13 cellular contexts compared by ENCODE assay signal in genomic region chr20:63940472-63941266, GRCh38. TPM values are rescaled to one million over a fixed set of nuclear protein-coding genes. Genes with fewer than 3 reads are reported as not detected.
DNase-seq lines count a peak whose midpoint lies in the region; ATAC-seq, FAIRE-seq and TF ChIP-seq lines count a peak whose summit lies in the region.
"Had no signal": no experiment of that assay in that cellular context is flagged by ENCODE, and none has a peak within 500 bp of the region (broad histone marks: within the 10 kb centered on the region; RNA-seq: fewer than 3 reads in every experiment).

No MANE protein-coding gene starts in this region.

- peak overlapping the region; percentile 27 for H3K4me3 Mint-ChIP-seq in activated T-helper 17 cell treated with anti-CD3 and anti-CD28 coated beads, Interleukin-2, amount 50 U/mL, for 72 hours

- H3K27me3 ChIP-seq in heart left ventricle: no peaks in the 10 kb centered on the region
- H3K27me3 ChIP-seq: breast epithelium, SJCRH30 had no signal

- TF ChIP-seq CTCF in heart left ventricle (IDR thresholded peaks at IDR 0.05): no peak
- TF ChIP-seq CTCF in kidney (IDR thresholded peaks at IDR 0.05; ENCODE audit: borderline replicate concordance, extremely low read depth, insufficient read depth): no peak
- TF ChIP-seq CTCF in coronary artery (IDR thresholded peaks at IDR 0.05): no peak

- H3K36me3 Mint-ChIP-seq in activated T-helper 17 cell treated with anti-CD3 and anti-CD28 coated beads, Interleukin-2, amount 50 U/mL, for 72 hours (ENCODE audit: low read depth): peaks cover 40% of the 10 kb centered on the region

- H3K27ac ChIP-seq in heart left ventricle: peak overlapping the region in 4 of 12 donors; percentile 38 to 64 (median 54)
- H3K27ac ChIP-seq in kidney (ENCODE audit: low read depth in 2 of 2, low read length in 2 of 2): no peak overlapping the region
- no peak overlapping the region for H3K27ac ChIP-seq in coronary artery
- H3K27ac ChIP-seq: SJCRH30, WERI-Rb-1 had no signal

- H3K36me3 ChIP-seq in heart left ventricle: peaks cover 0 to 86% (median 71%) of the 10 kb centered on the region in 9 donors
- H3K36me3 ChIP-seq in kidney (ENCODE audit: control insufficient read depth in 1 of 2, insufficient read depth in 2 of 2, low read length in 2 of 2): peaks cover 7 to 31% of the 10 kb centered on the region in 2 donors

- peak in 3 of 5 donors; percentile 15 to 63 (median 33) for DNase-seq in heart left ventricle
- DNase-seq in Right ventricle myocardium superior: no peak
- peak; percentile 73 for DNase-seq in kidney
- no peak for DNase-seq in SKM-1 treated with dmso at 0.1 percent for 144 hours (lab: John Stamatoyannopoulos, UW; ENCODE audit: unreplicated experiment)
- DNase-seq in coronary artery (ENCODE audit: low spot score): no peak
- no peak for DNase-seq in SHP77 treated with DMSO at 0.1 percent for 48 hours (lab: John Stamatoyannopoulos, UW)
- DNase-seq in NCI-H146 treated with DMSO at 0.1 percent for 48 hours (lab: John Stamatoyannopoulos, UW; ENCODE audit: unreplicated experiment): no peak
- DNase-seq: hypothalamus, NCI-H1694, SJCRH30, WERI-Rb-1 had no signal

- no peak for FAIRE-seq in kidney (lab: Jason Lieb, UNC)

- H3K9ac ChIP-seq in kidney (ENCODE audit: low read length in 2 of 2): no peak overlapping the region

- intact Hi-C loops in heart left ventricle (cut with DNase I): no loop called here
- intact Hi-C loops in Right ventricle myocardium superior (cut with DNase I): no loop called here
- intact Hi-C loops in kidney (cut with DNase I): no loop called here

- H3K9me3 ChIP-seq in heart left ventricle (no peaks in the 10 kb centered on the region), kidney (ENCODE audit: control insufficient read depth in 1 of 2, low read length in 2 of 2) (no peaks in the 10 kb centered on the region)
- H3K9me3 ChIP-seq: breast epithelium had no signal

- H3K4me3 ChIP-seq in heart left ventricle (no peak overlapping the region), kidney (ENCODE audit: low read length in 2 of 2) (no peak overlapping the region), coronary artery (no peak overlapping the region)
- H3K4me3 ChIP-seq: breast epithelium, SJCRH30 had no signal

- ATAC-seq in heart left ventricle (peak in 1 of 4 donors; percentile 1), Right ventricle myocardium superior (ENCODE audit: poor library complexity) (no peak)
- no peak for ATAC-seq in activated T-helper 17 cell treated with anti-CD3 and anti-CD28 coated beads, Interleukin-2, amount 50 U/mL, for 72 hours (replicated peaks)

- H3K27ac Mint-ChIP-seq in activated T-helper 17 cell treated with anti-CD3 and anti-CD28 coated beads, Interleukin-2, amount 50 U/mL, for 72 hours: no peak overlapping the region

- TF ChIP-seq POLR2A in heart left ventricle (IDR thresholded peaks at IDR 0.05): no peak

- peaks cover 0 to 27% (median 19%) of the 10 kb centered on the region in 12 donors for H3K4me1 ChIP-seq in heart left ventricle
- H3K4me1 ChIP-seq in kidney (ENCODE audit: control insufficient read depth in 1 of 2, insufficient read depth in 1 of 2, low read depth in 1 of 2, low read length in 2 of 2): no peaks in the 10 kb centered on the region
- H3K4me1 ChIP-seq: SJCRH30 had no signal

- WGBS in heart left ventricle, 4 donors: 87 to 95% (median 92%) methylated on average over 34 to 58 of the region's 58 CpGs

- no peaks in the 10 kb centered on the region for H3K4me1 Mint-ChIP-seq in activated T-helper 17 cell treated with anti-CD3 and anti-CD28 coated beads, Interleukin-2, amount 50 U/mL, for 72 hours

- H3K27me3 Mint-ChIP-seq in activated T-helper 17 cell treated with anti-CD3 and anti-CD28 coated beads, Interleukin-2, amount 50 U/mL, for 72 hours: no peaks in the 10 kb centered on the region

- no peaks in the 10 kb centered on the region for H3K9me3 Mint-ChIP-seq in activated T-helper 17 cell treated with anti-CD3 and anti-CD28 coated beads, Interleukin-2, amount 50 U/mL, for 72 hours

RNA-seq across cellular contexts. Expression of gene UCKL1, which starts 15.5 kb away (rescaled TPM):
- total RNA-seq in heart left ventricle (10 to 100 TPM; 27.7 to 43.8 (median 37.5) TPM), Right ventricle myocardium superior (54.4 TPM), kidney (39.8 TPM)
- polyA plus RNA-seq in heart left ventricle (10 to 100 TPM; 27.7 to 49.7 TPM), kidney (ENCODE audit: insufficient read depth, low read depth, low replicate concordance) (39.3 TPM)
- total RNA-seq in activated T-helper 17 cell treated with anti-CD3 and anti-CD28 coated beads, Interleukin-2, amount 50 U/mL, for 72 hours: 10 to 100 TPM; 27.5 to 36.2 TPM

RNA-seq across cellular contexts. Expression of gene ZNF512B, which starts 29.1 kb away (rescaled TPM):
- 10 to 100 TPM in 8 of 9 donors, 1 to 10 TPM in 1; 7.3 to 15.9 (median 12.2) TPM for total RNA-seq in heart left ventricle
- polyA plus RNA-seq in heart left ventricle: 1 to 10 TPM; 7.7 to 9.3 TPM
- 11.3 TPM for total RNA-seq in Right ventricle myocardium superior
- 10 to 100 TPM; 13.9 to 21.3 TPM for total RNA-seq in activated T-helper 17 cell treated with anti-CD3 and anti-CD28 coated beads, Interleukin-2, amount 50 U/mL, for 72 hours
- total RNA-seq in kidney: 19.2 TPM
- 8.6 TPM for polyA plus RNA-seq in kidney (ENCODE audit: insufficient read depth, low read depth, low replicate concordance)

RNA-seq across cellular contexts. Expression of gene SAMD10, which starts 38.8 kb away (rescaled TPM):
- total RNA-seq in heart left ventricle: 1 to 10 TPM; 3.1 to 6.3 (median 4.3) TPM
- polyA plus RNA-seq in heart left ventricle: 1 to 10 TPM; 4.8 to 6.0 TPM
- total RNA-seq in Right ventricle myocardium superior: 6.0 TPM
- 10 to 100 TPM; 21.4 to 32.7 TPM for total RNA-seq in activated T-helper 17 cell treated with anti-CD3 and anti-CD28 coated beads, Interleukin-2, amount 50 U/mL, for 72 hours
- 7.9 TPM for total RNA-seq in kidney
- polyA plus RNA-seq in kidney (ENCODE audit: insufficient read depth, low read depth, low replicate concordance): 8.5 TPM
- total RNA-seq: SJCRH30 had no signal

RNA-seq across cellular contexts. Expression of gene PRPF6, which starts 40.3 kb away (rescaled TPM):
- 10 to 100 TPM; 41.4 to 62.6 (median 47.6) TPM for total RNA-seq in heart left ventricle
- polyA plus RNA-seq in heart left ventricle: 10 to 100 TPM; 31.0 to 58.5 TPM
- 45.3 TPM for total RNA-seq in Right ventricle myocardium superior
- 10 to 100 TPM; 88.5 to 97.4 TPM for total RNA-seq in activated T-helper 17 cell treated with anti-CD3 and anti-CD28 coated beads, Interleukin-2, amount 50 U/mL, for 72 hours
- total RNA-seq in kidney: 73.3 TPM
- 51.3 TPM for polyA plus RNA-seq in kidney (ENCODE audit: insufficient read depth, low read depth, low replicate concordance)

RNA-seq across cellular contexts. Expression of gene DNAJC5, which starts 45.7 kb away (rescaled TPM):
- total RNA-seq in heart left ventricle (10 to 100 TPM; 34.8 to 57.1 (median 46.1) TPM), Right ventricle myocardium superior (42.3 TPM), kidney (52.3 TPM)
- polyA plus RNA-seq in heart left ventricle (10 to 100 TPM; 21.1 to 46.3 TPM), kidney (ENCODE audit: insufficient read depth, low read depth, low replicate concordance) (24.4 TPM)
- total RNA-seq in activated T-helper 17 cell treated with anti-CD3 and anti-CD28 coated beads, Interleukin-2, amount 50 U/mL, for 72 hours: 10 to 100 TPM; 46.8 to 53.4 TPM

Comparison
In these comparisons a context has a peak if more than half of its experiments do, and no peak if none do; other contexts are left out.
1. DNase-seq: peak in heart left ventricle (3 of 5) and kidney (single experiment); none in Right ventricle myocardium superior (single experiment), SKM-1 treated with dmso at 0.1 percent for 144 hours (single experiment), coronary artery (single experiment), SHP77 treated with DMSO at 0.1 percent for 48 hours (single experiment) and NCI-H146 treated with DMSO at 0.1 percent for 48 hours (single experiment).